In the genomic region with DNA sequence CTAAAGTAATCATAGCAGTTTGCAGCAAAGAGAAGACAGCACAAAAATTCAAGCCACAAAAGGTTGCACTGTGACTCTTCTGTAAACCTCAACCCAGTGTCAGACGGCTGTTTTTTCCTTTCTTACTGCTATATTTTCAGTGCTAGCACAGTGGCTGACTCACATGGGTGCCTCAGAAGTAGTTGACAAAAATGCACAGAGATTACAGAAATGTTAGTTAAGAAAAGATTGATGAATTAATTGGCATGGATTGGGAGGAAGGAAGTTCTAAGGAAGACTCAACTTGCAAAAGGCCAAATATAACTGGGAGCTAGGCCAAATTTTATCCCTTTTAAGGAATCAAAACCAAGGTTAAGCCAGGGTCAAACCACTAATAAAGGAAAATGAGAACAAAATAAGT, we compare ENCODE assay signal across 8 cellular contexts. TPM values are rescaled to one million over a fixed set of nuclear protein-coding genes. Genes with fewer than 3 reads are reported as not detected.
DNase-seq lines count a peak whose midpoint lies in the region; ATAC-seq lines count a peak whose summit lies in the region.

No MANE protein-coding gene starts in this region.

- DNase-seq in activated CD4-positive, CD25-positive, alpha-beta regulatory T cell treated with anti-CD3 and anti-CD28 coated beads, Interleukin-2, amount 50 U/mL, for 72 hours = no peak
- peak; percentile 55 for DNase-seq in LHCN-M2 (ENCODE audit: low read depth)
- peak; percentile 38 for DNase-seq in central memory CD4-positive, alpha-beta T cell
- DNase-seq in stimulated activated CD8-positive, alpha-beta memory T cell treated with anti-CD3 and anti-CD28 coated beads, Interleukin-15, amount 100 ng/mL, for 48 hours (ENCODE audit: low read depth in 2 of 2) = peak; percentile 15 to 45
- DNase-seq in DMS79 (lab: John Stamatoyannopoulos, UW) = no peak
- no peak for DNase-seq in DMS53 (lab: John Stamatoyannopoulos, UW)
- DNase-seq in NCI-H2171 treated with DMSO at 0.1 percent for 48 hours (lab: John Stamatoyannopoulos, UW) = no peak

- ATAC-seq in activated CD4-positive, CD25-positive, alpha-beta regulatory T cell treated with anti-CD3 and anti-CD28 coated beads, Interleukin-2, amount 50 U/mL, for 24 hours = peak; percentile 91 to 93

RNA-seq across cellular contexts. Expression of a gene that starts 43.7 kb away (rescaled TPM):
- total RNA-seq in LHCN-M2 (2014; rRNA removed) = 4.3 and 14.8 TPM in 2 replicates
- 4.2 TPM for polyA plus RNA-seq in LHCN-M2 (2012)

RNA-seq across cellular contexts. Expression of a gene that starts 43.7 kb away (rescaled TPM):
- total RNA-seq in LHCN-M2 (2014; rRNA removed) = 16.0 and 18.3 TPM in 2 replicates
- 16.1 TPM for polyA plus RNA-seq in LHCN-M2 (2012)

Comparison
In these comparisons a context has a peak if more than half of its experiments do, and no peak if none do; other contexts are left out.
1. DNase-seq: peak in LHCN-M2 (single experiment), central memory CD4-positive, alpha-beta T cell (single experiment) and stimulated activated CD8-positive, alpha-beta memory T cell treated with anti-CD3 and anti-CD28 coated beads, Interleukin-15, amount 100 ng/mL, for 48 hours (2 of 2); none in activated CD4-positive, CD25-positive, alpha-beta regulatory T cell treated with anti-CD3 and anti-CD28 coated beads, Interleukin-2, amount 50 U/mL, for 72 hours (single experiment), DMS79 (single experiment), DMS53 (single experiment) and NCI-H2171 treated with DMSO at 0.1 percent for 48 hours (single experiment).